ENCODE assay signal across 1 cellular context in genomic region chr9:131097259-131097947, GRCh38.
TF ChIP-seq lines count a peak whose summit lies in the region.

No MANE protein-coding gene starts in this region.

TF ChIP-seq in H1, 55 proteins besides CTCF, POLR2A, EP300 and RAD21 (continued from another document):
- TF ChIP-seq USF2 (IDR thresholded peaks at IDR 0.05; ENCODE audit: low read length), result no peak
- no peak for TF ChIP-seq HDAC2 (IDR thresholded peaks at IDR 0.05; ENCODE audit: borderline replicate concordance in 1 of 2, low read depth in 2 of 2, low read length in 2 of 2)
TF ChIP-seq in H1: peak in this region for 0.
